In genomic region chr4:141333450-141334235, GRCh38 we compare ENCODE assay signal across 8 cellular contexts.
DNase-seq lines count a peak whose midpoint lies in the region; ATAC-seq, FAIRE-seq and TF ChIP-seq lines count a peak whose summit lies in the region.
"Not testable (repeated sequence)": the region's sequence is repeated elsewhere in the genome, so short reads cannot be mapped to it uniquely, and the experiment has no call there.

No MANE protein-coding gene starts in this region.

- FAIRE-seq in GM12892 (lab: Jason Lieb, UNC) = peak; percentile 84
- not testable (repeated sequence) for FAIRE-seq in bronchial epithelial cell (lab: Jason Lieb, UNC)

- H3K27ac ChIP-seq in AG04450 (ENCODE audit: low read depth, low read length) = peak overlapping the region; percentile 65
- H3K27ac ChIP-seq in osteoblast (ENCODE audit: low read depth, low read length) = peak overlapping the region; percentile 42
- peak overlapping the region; percentile 13 for H3K27ac ChIP-seq in stomach smooth muscle (ENCODE audit: low read length)

- not testable (repeated sequence) for H3K9me3 Mint-ChIP-seq in T-cell

- H3K36me3 Mint-ChIP-seq in T-cell = not testable (repeated sequence)

- H3K9me3 ChIP-seq in AG04450 (ENCODE audit: control insufficient read depth, insufficient read depth, low read length); osteoblast (ENCODE audit: low read depth, low read length); stomach smooth muscle (ENCODE audit: control insufficient read depth in 2 of 2, low read length in 2 of 2): not testable (repeated sequence)

- CTCF ChIA-PET in AG04450 (lab: Charles Lee) = interaction anchor here (0.6 to 1.0 kb wide), 2 partner anchors 12 to 351 kb away, joined by 3 to 7 read pairs; no protein-coding TSS in a partner anchor
- CTCF ChIA-PET in T-cell (lab: Charles Lee) = not testable (repeated sequence)

- not testable (repeated sequence) for H3K27me3 ChIP-seq in AG04450 (ENCODE audit: control insufficient read depth, insufficient read depth, low read length); bronchial epithelial cell (ENCODE audit: control insufficient read depth, insufficient read depth, low read length); osteoblast (ENCODE audit: insufficient read depth, low read length); stomach smooth muscle (ENCODE audit: control insufficient read depth in 1 of 2, insufficient read depth in 2 of 2, low read length in 2 of 2)

- H3K27me3 Mint-ChIP-seq in T-cell = peaks cover 9 to 38% of the 10 kb centered on the region in 2 donors

- H3K79me2 ChIP-seq in osteoblast (ENCODE audit: insufficient read depth, low read length) = not testable (repeated sequence)

- peak overlapping the region; percentile 6 to 16 for H3K9ac ChIP-seq in stomach smooth muscle (ENCODE audit: low read length in 2 of 2)

- not testable (repeated sequence) for H3K4me1 Mint-ChIP-seq in T-cell

- not testable (repeated sequence) for ATAC-seq in T-cell (replicated peaks in 1 of 4)

- not testable (repeated sequence) for TF ChIP-seq CTCF in AG04450 (IDR thresholded peaks at IDR 0.05; ENCODE audit: low read depth, low read length); bronchial epithelial cell (IDR thresholded peaks at IDR 0.05; ENCODE audit: insufficient read depth, low read length, severe bottlenecking); fibroblast of the aortic adventitia (IDR thresholded peaks at IDR 0.05; ENCODE audit: insufficient read depth, low read length); osteoblast (IDR thresholded peaks at IDR 0.05; ENCODE audit: extremely low read depth, low read depth, low read length)

- TF ChIP-seq POLR2A in GM12892 (IDR thresholded peaks at IDR 0.05; ENCODE audit: low read depth, low read length) = not testable (repeated sequence)

- H4K20me1 ChIP-seq in osteoblast (ENCODE audit: insufficient read depth, low read length) = not testable (repeated sequence)

- peak overlapping the region; percentile 80 for H3K4me2 ChIP-seq in osteoblast (ENCODE audit: insufficient read depth, low read length)

- H3K36me3 ChIP-seq in bronchial epithelial cell (ENCODE audit: control insufficient read depth, insufficient read depth, low read length); osteoblast (ENCODE audit: insufficient read depth, low read length); stomach smooth muscle (ENCODE audit: control insufficient read depth in 2 of 2, insufficient read depth in 2 of 2, low read length in 2 of 2): not testable (repeated sequence)

- not testable (repeated sequence) for H3K27ac Mint-ChIP-seq in T-cell

- POLR2A ChIA-PET in AG04450 (lab: Yijun Ruan, JAX); T-cell (lab: Charles Lee): not testable (repeated sequence)

- DNase-seq in AG04450 (ENCODE audit: low read depth, low spot score) = peak; percentile 48
- DNase-seq in GM12892 (ENCODE audit: insufficient read length); T-cell; osteoblast (ENCODE audit: insufficient read length, low spot score, missing footprints): not testable (repeated sequence)
- peak; percentile 25 for DNase-seq in bronchial epithelial cell (ENCODE audit: low read depth)
- DNase-seq in fibroblast of the aortic adventitia (ENCODE audit: low read depth) = peak; percentile 96
- DNase-seq in left kidney (ENCODE audit: low read depth, low spot score) = peak; percentile 17

- H3K4me1 ChIP-seq in osteoblast (ENCODE audit: insufficient read depth, low read length) = peaks cover 25% of the 10 kb centered on the region
- H3K4me1 ChIP-seq in stomach smooth muscle (ENCODE audit: control insufficient read depth, insufficient read depth, low read length) = not testable (repeated sequence)

- peak overlapping the region; percentile 79 for H2AFZ ChIP-seq in osteoblast (ENCODE audit: low read length)

- peak overlapping the region; percentile 25 to 36 (median 28) for H3K4me3 Mint-ChIP-seq in T-cell

- H3K4me3 ChIP-seq in AG04450 (ENCODE audit: low read depth, low read length) (peak overlapping the region; percentile 42), bronchial epithelial cell (ENCODE audit: low read depth, low read length) (peak overlapping the region; percentile 12), osteoblast (ENCODE audit: insufficient read depth, low read length) (peak overlapping the region; percentile 66), stomach smooth muscle (ENCODE audit: low read length in 2 of 2) (peak overlapping the region; percentile 8 to 59)
- H3K4me3 ChIP-seq in fibroblast of the aortic adventitia (ENCODE audit: low read depth, low read length) = not testable (repeated sequence)

Comparison
In these comparisons a context has a peak if more than half of its experiments do, and no peak if none do; other contexts are left out.
1. H3K27ac ChIP-seq: peak in every context shown above with its lines; median percentile 65 in AG04450; 42 in osteoblast; 13 in stomach smooth muscle.